Comparison of ENCODE assay signal across 18 cellular contexts in genomic region chr16:50802958-50803357, GRCh38.
A peak's percentile ranks its signal among the peaks of the same experiment; 100 is the strongest.
DNase-seq lines count a peak whose midpoint lies in the region; ATAC-seq and TF ChIP-seq lines count a peak whose summit lies in the region.
"Had no signal": no experiment of that assay in that cellular context is flagged by ENCODE, and none has a peak within 500 bp of the region (broad histone marks: within the 10 kb centered on the region; RNA-seq: fewer than 3 reads in every experiment).

No MANE protein-coding gene starts in this region.

- H3K23me2 ChIP-seq in H9 (ENCODE audit: insufficient read length, low read depth, low read length, poor library complexity, severe bottlenecking): no peaks in the 10 kb centered on the region

- ATAC-seq in CD4-positive, CD25-positive, alpha-beta regulatory T cell (ENCODE audit: low read depth in 2 of 2): no peak
- no peak for ATAC-seq in central memory CD8-positive, alpha-beta T cell (replicated peaks; ENCODE audit: extremely low read depth, poor library complexity, severe bottlenecking)
- ATAC-seq: A549 had no signal

- H3K27me3 Mint-ChIP-seq in activated CD4-positive, alpha-beta memory T cell treated with anti-CD3 and anti-CD28 coated beads for 36 hours: no peaks in the 10 kb centered on the region
- H3K27me3 Mint-ChIP-seq in activated CD4-positive, alpha-beta memory T cell treated with anti-CD3 and anti-CD28 coated beads, Interleukin-2, amount 10 ng/mL, durations not matched to agents 7 days and 5 days: no peaks in the 10 kb centered on the region
- H3K27me3 Mint-ChIP-seq in CD4-positive, CD25-positive, alpha-beta regulatory T cell: no peaks in the 10 kb centered on the region
- H3K27me3 Mint-ChIP-seq in H9 (ENCODE audit: low read depth): no peaks in the 10 kb centered on the region; the same call in 1 of the 2 replicates
- no peaks in the 10 kb centered on the region for H3K27me3 Mint-ChIP-seq in central memory CD8-positive, alpha-beta T cell

- H2BK12ac ChIP-seq in H9 (ENCODE audit: insufficient read length, low read depth, low read length): no peak overlapping the region

- H4K5ac ChIP-seq in H9 (ENCODE audit: insufficient read length, low read depth, low read length): no peak overlapping the region

- peaks cover 12% of the 10 kb centered on the region for H3K4me1 Mint-ChIP-seq in activated CD4-positive, alpha-beta memory T cell treated with anti-CD3 and anti-CD28 coated beads for 36 hours (ENCODE audit: low read depth)
- peaks cover 12% of the 10 kb centered on the region for H3K4me1 Mint-ChIP-seq in activated CD4-positive, alpha-beta memory T cell treated with anti-CD3 and anti-CD28 coated beads, Interleukin-2, amount 10 ng/mL, durations not matched to agents 7 days and 5 days
- H3K4me1 Mint-ChIP-seq in CD4-positive, CD25-positive, alpha-beta regulatory T cell: peaks cover 8 to 21% (median 15%) of the 10 kb centered on the region in 4 donors
- peaks cover 15 to 19% of the 10 kb centered on the region in 2 experiments for H3K4me1 Mint-ChIP-seq in H9
- H3K4me1 Mint-ChIP-seq in central memory CD8-positive, alpha-beta T cell: peaks cover 8% of the 10 kb centered on the region

- H3K9ac ChIP-seq in H9 (ENCODE audit: extremely low read depth, insufficient read length, low read length): no peak overlapping the region
- H3K9ac ChIP-seq: BLaER1, KMS-11 had no signal

- TF ChIP-seq CTCF in H9 (conservative IDR thresholded peaks at IDR 0.05): no peak
- no peak for TF ChIP-seq CTCF in ovary (IDR thresholded peaks at IDR 0.05)
- no peak for TF ChIP-seq CTCF in foreskin fibroblast (IDR thresholded peaks at IDR 0.05; ENCODE audit: low read depth, low read length)

- H3K9me3 Mint-ChIP-seq in activated CD4-positive, alpha-beta memory T cell treated with anti-CD3 and anti-CD28 coated beads for 36 hours: no peaks in the 10 kb centered on the region
- H3K9me3 Mint-ChIP-seq in activated CD4-positive, alpha-beta memory T cell treated with anti-CD3 and anti-CD28 coated beads, Interleukin-2, amount 10 ng/mL, durations not matched to agents 7 days and 5 days: no peaks in the 10 kb centered on the region
- no peaks in the 10 kb centered on the region for H3K9me3 Mint-ChIP-seq in CD4-positive, CD25-positive, alpha-beta regulatory T cell
- H3K9me3 Mint-ChIP-seq in H9: no peaks in the 10 kb centered on the region
- no peaks in the 10 kb centered on the region for H3K9me3 Mint-ChIP-seq in central memory CD8-positive, alpha-beta T cell

- H2BK20ac ChIP-seq in H9 (ENCODE audit: low read depth, low read length, poor library complexity, severe bottlenecking): no peak overlapping the region

- no peak overlapping the region for H3K4me2 ChIP-seq in H9 (ENCODE audit: insufficient read depth, insufficient read length, low read length)
- H3K4me2 ChIP-seq: A549, BLaER1, KMS-11 had no signal

- H4K8ac ChIP-seq in H9 (replicated peaks; ENCODE audit: insufficient read length, low read depth, low read length): no peak overlapping the region

- H3K27me3 ChIP-seq in CD4-positive, CD25-positive, alpha-beta regulatory T cell (ENCODE audit: control insufficient read depth, insufficient read depth, low read length): no peaks in the 10 kb centered on the region
- H3K27me3 ChIP-seq in H9 (ENCODE audit: insufficient read depth, low read length) (no peaks in the 10 kb centered on the region), ovary (no peaks in the 10 kb centered on the region)
- H3K27me3 ChIP-seq: BLaER1, Peyer's patch, SJSA1 had no signal

- no peak for TF ChIP-seq POLR2A in ovary (IDR thresholded peaks at IDR 0.05)

- CTCF ChIA-PET in activated CD4-positive, alpha-beta memory T cell treated with anti-CD3 and anti-CD28 coated beads for 36 hours (lab: Charles Lee): interaction anchor here (8.6 kb wide), 1 partner anchor 131 kb away, joined by 430 read pairs; the partner anchor contains the start of gene SNX20
- CTCF ChIA-PET in activated CD4-positive, alpha-beta memory T cell treated with anti-CD3 and anti-CD28 coated beads, Interleukin-2, amount 10 ng/mL, durations not matched to agents 7 days and 5 days (lab: Charles Lee): interaction anchor here (1.0 to 5.7 kb wide), 3 partner anchors 56 to 778 kb away, joined by 5 to 288 read pairs (median 5); partner anchors contain the start of gene CNEP1R1

- no peaks in the 10 kb centered on the region for H3K79me1 ChIP-seq in H9 (ENCODE audit: insufficient read depth, low read depth, low read length, poor library complexity, severe bottlenecking)

- H3K4me3 ChIP-seq in CD4-positive, CD25-positive, alpha-beta regulatory T cell (ENCODE audit: low read depth, low read length): no peak overlapping the region
- no peak overlapping the region for H3K4me3 ChIP-seq in ovary
- H3K4me3 ChIP-seq in foreskin fibroblast (ENCODE audit: low read depth in 1 of 2, low read length in 2 of 2): no peak overlapping the region
- H3K4me3 ChIP-seq: A549, BLaER1, Peyer's patch, SJSA1 had no signal

- no peak overlapping the region for H3T11ph ChIP-seq in H9 (ENCODE audit: low read length)

- no peak overlapping the region for H3K27ac ChIP-seq in CD4-positive, CD25-positive, alpha-beta regulatory T cell (ENCODE audit: insufficient read depth, low read length, poor library complexity, severe bottlenecking)
- H3K27ac ChIP-seq in H9 (ENCODE audit: insufficient read length, low read depth, low read length): no peak overlapping the region
- H3K27ac ChIP-seq in ovary: no peak overlapping the region
- H3K27ac ChIP-seq: A549, BLaER1, KMS-11, Peyer's patch, SJSA1 had no signal

- no peak for DNase-seq in activated CD4-positive, alpha-beta memory T cell treated with anti-CD3 and anti-CD28 coated beads for 36 hours
- DNase-seq in activated CD4-positive, alpha-beta memory T cell treated with anti-CD3 and anti-CD28 coated beads, Interleukin-2, amount 10 ng/mL, durations not matched to agents 7 days and 5 days: no peak
- no peak for DNase-seq in CD4-positive, CD25-positive, alpha-beta regulatory T cell
- DNase-seq in H9 (no peak), ovary (no peak), HT-29 (ENCODE audit: low spot score) (no peak), foreskin fibroblast (no peak)
- no peak for DNase-seq in central memory CD8-positive, alpha-beta T cell (ENCODE audit: low spot score in 2 of 2)
- DNase-seq: DMS79, GOT3, NCI-H1436, NCI-H2029, NCI-H446 treated with DMSO at 0.1 percent for 48 hours, Peyer's patch had no signal

- H2BK120ac ChIP-seq in H9 (ENCODE audit: low read depth, low read length, poor library complexity, severe bottlenecking): peak overlapping the region; percentile 76

- H4K91ac ChIP-seq in H9 (ENCODE audit: insufficient read length, low read depth, low read length): no peak overlapping the region

- H3K56ac ChIP-seq in H9 (ENCODE audit: insufficient read length, low read depth, low read length): no peak overlapping the region

- no peak overlapping the region for H3K4me3 Mint-ChIP-seq in activated CD4-positive, alpha-beta memory T cell treated with anti-CD3 and anti-CD28 coated beads for 36 hours
- no peak overlapping the region for H3K4me3 Mint-ChIP-seq in activated CD4-positive, alpha-beta memory T cell treated with anti-CD3 and anti-CD28 coated beads, Interleukin-2, amount 10 ng/mL, durations not matched to agents 7 days and 5 days
- no peak overlapping the region for H3K4me3 Mint-ChIP-seq in CD4-positive, CD25-positive, alpha-beta regulatory T cell
- no peak overlapping the region; a peak in 1 of 5 replicates for H3K4me3 Mint-ChIP-seq in H9
- no peak overlapping the region for H3K4me3 Mint-ChIP-seq in central memory CD8-positive, alpha-beta T cell

- H3K14ac ChIP-seq in H9 (ENCODE audit: insufficient read depth, low read length): no peak overlapping the region

- H3K23ac ChIP-seq in H9 (ENCODE audit: insufficient read length, low read depth, low read length): no peak overlapping the region

- no peak overlapping the region for H3K18ac ChIP-seq in H9 (ENCODE audit: insufficient read length, low read depth, low read length)

- no peak overlapping the region for H2BK15ac ChIP-seq in H9 (ENCODE audit: low read depth, low read length)

- POLR2A ChIA-PET in activated CD4-positive, alpha-beta memory T cell treated with anti-CD3 and anti-CD28 coated beads for 36 hours (lab: Charles Lee): no interaction called here
- POLR2A ChIA-PET in activated CD4-positive, alpha-beta memory T cell treated with anti-CD3 and anti-CD28 coated beads, Interleukin-2, amount 10 ng/mL, durations not matched to agents 7 days and 5 days (lab: Charles Lee): interaction anchor here (1.0 kb wide), 1 partner anchor 13 kb away, joined by 3 read pairs; no protein-coding TSS in a partner anchor

- no peak overlapping the region for H2AK5ac ChIP-seq in H9 (ENCODE audit: insufficient read length, low read length)

- H3K9me3 ChIP-seq in CD4-positive, CD25-positive, alpha-beta regulatory T cell (ENCODE audit: control insufficient read depth in 2 of 2, low read length in 2 of 2): no peaks in the 10 kb centered on the region
- no peaks in the 10 kb centered on the region for H3K9me3 ChIP-seq in H9 (ENCODE audit: control insufficient read depth, low read depth, low read length)
- no peaks in the 10 kb centered on the region for H3K9me3 ChIP-seq in ovary
- H3K9me3 ChIP-seq: A549, BLaER1, Peyer's patch, SJSA1 had no signal

- intact Hi-C loops in activated CD4-positive, alpha-beta memory T cell treated with anti-CD3 and anti-CD28 coated beads for 36 hours (cut with micrococcal nuclease): loop anchor here (10.0 kb wide), 1 partner anchor 588 kb away; no protein-coding TSS in a partner anchor
- intact Hi-C loops in ovary (cut with DNase I): loop anchor here in 3 of 4 donors (10.0 kb wide), 3 partner anchors 128 to 428 kb away; no protein-coding TSS in a partner anchor

- peaks cover 2% of the 10 kb centered on the region for H3K36me3 Mint-ChIP-seq in activated CD4-positive, alpha-beta memory T cell treated with anti-CD3 and anti-CD28 coated beads for 36 hours
- peaks cover 27% of the 10 kb centered on the region for H3K36me3 Mint-ChIP-seq in activated CD4-positive, alpha-beta memory T cell treated with anti-CD3 and anti-CD28 coated beads, Interleukin-2, amount 10 ng/mL, durations not matched to agents 7 days and 5 days (ENCODE audit: low read depth)
- H3K36me3 Mint-ChIP-seq in CD4-positive, CD25-positive, alpha-beta regulatory T cell: peaks cover 17% of the 10 kb centered on the region
- no peaks in the 10 kb centered on the region for H3K36me3 Mint-ChIP-seq in H9 (ENCODE audit: insufficient read depth in 1 of 3, low read depth in 3 of 3)
- H3K36me3 Mint-ChIP-seq in central memory CD8-positive, alpha-beta T cell (ENCODE audit: insufficient read depth): peaks cover 16% of the 10 kb centered on the region

- TF ChIP-seq EP300 in ovary (IDR thresholded peaks at IDR 0.05): no peak

- no peaks in the 10 kb centered on the region for H4K20me1 ChIP-seq in H9 (ENCODE audit: control insufficient read depth, insufficient read depth, insufficient read length)

- H3K4me1 ChIP-seq in CD4-positive, CD25-positive, alpha-beta regulatory T cell (ENCODE audit: control insufficient read depth, insufficient read depth, low read length, poor library complexity, severe bottlenecking): peaks cover 15% of the 10 kb centered on the region
- H3K4me1 ChIP-seq in H9 (ENCODE audit: insufficient read depth, low read length) (no peaks in the 10 kb centered on the region), ovary (ENCODE audit: insufficient read depth) (no peaks in the 10 kb centered on the region)
- H3K4me1 ChIP-seq: A549, Peyer's patch had no signal

- H2AFZ ChIP-seq in H9 (ENCODE audit: low read length): no peak overlapping the region

- peak overlapping the region; percentile 32 for H3K27ac Mint-ChIP-seq in activated CD4-positive, alpha-beta memory T cell treated with anti-CD3 and anti-CD28 coated beads for 36 hours
- no peak overlapping the region for H3K27ac Mint-ChIP-seq in activated CD4-positive, alpha-beta memory T cell treated with anti-CD3 and anti-CD28 coated beads, Interleukin-2, amount 10 ng/mL, durations not matched to agents 7 days and 5 days
- peak overlapping the region in 2 of 3 donors; percentile 29 to 77 for H3K27ac Mint-ChIP-seq in CD4-positive, CD25-positive, alpha-beta regulatory T cell
- H3K27ac Mint-ChIP-seq in H9: no peak overlapping the region
- H3K27ac Mint-ChIP-seq in central memory CD8-positive, alpha-beta T cell (ENCODE audit: low read depth): peak overlapping the region; percentile 26

- H3K4ac ChIP-seq in H9 (ENCODE audit: low read depth, low read length): no peak overlapping the region

- H2BK5ac ChIP-seq in H9 (ENCODE audit: insufficient read length, low read length): no peak overlapping the region

- peaks cover 29% of the 10 kb centered on the region for H3K36me3 ChIP-seq in CD4-positive, CD25-positive, alpha-beta regulatory T cell (ENCODE audit: control insufficient read depth, insufficient read depth, low read length)
- no peaks in the 10 kb centered on the region for H3K36me3 ChIP-seq in ovary
- H3K36me3 ChIP-seq: BLaER1 had no signal

- H3K79me2 ChIP-seq in H9 (ENCODE audit: insufficient read depth, low read length): no peaks in the 10 kb centered on the region

- no CpG with 5 or more reads among the region's 8 CpGs for WGBS in H9 (ENCODE audit: extremely low coverage, insufficient read length, low lambda C conversion rate)
- WGBS in ovary, 3 donors: 85 to 90% (median 86%) methylated on average over 8 of the region's 8 CpGs

Comparison
In these comparisons a context has a peak if more than half of its experiments do, and no peak if none do; other contexts are left out.
1. H3K27ac Mint-ChIP-seq: peak in activated CD4-positive, alpha-beta memory T cell treated with anti-CD3 and anti-CD28 coated beads for 36 hours (single experiment), CD4-positive, CD25-positive, alpha-beta regulatory T cell (2 of 3) and central memory CD8-positive, alpha-beta T cell (single experiment); none in activated CD4-positive, alpha-beta memory T cell treated with anti-CD3 and anti-CD28 coated beads, Interleukin-2, amount 10 ng/mL, durations not matched to agents 7 days and 5 days (single experiment) and H9 (0 of 3).